ENCODE assay signal across 10 cellular contexts in genomic region chr4:56728512-56728911, GRCh38. TPM values are rescaled to one million over a fixed set of nuclear protein-coding genes. Genes with fewer than 3 reads are reported as not detected.
DNase-seq lines count a peak whose midpoint lies in the region; ATAC-seq and TF ChIP-seq lines count a peak whose summit lies in the region.
"Had no signal": no experiment of that assay in that cellular context is flagged by ENCODE, and none has a peak within 500 bp of the region (broad histone marks: within the 10 kb centered on the region; RNA-seq: fewer than 3 reads in every experiment).

No MANE protein-coding gene starts in this region.

- H3K27ac Mint-ChIP-seq in activated naive CD4-positive, alpha-beta T cell treated with anti-CD3 and anti-CD28 coated beads, Interleukin-2, amount 10 ng/mL, durations not matched to agents 7 days and 5 days = no peak overlapping the region
- no peak overlapping the region for H3K27ac Mint-ChIP-seq in activated CD8-positive, alpha-beta T cell treated with anti-CD3 and anti-CD28 coated beads for 36 hours
- H3K27ac Mint-ChIP-seq: memory B cell had no signal

- no peaks in the 10 kb centered on the region for H3K36me3 Mint-ChIP-seq in activated naive CD4-positive, alpha-beta T cell treated with anti-CD3 and anti-CD28 coated beads, Interleukin-2, amount 10 ng/mL, durations not matched to agents 7 days and 5 days
- H3K36me3 Mint-ChIP-seq in activated CD8-positive, alpha-beta T cell treated with anti-CD3 and anti-CD28 coated beads for 36 hours (ENCODE audit: low read depth) = no peaks in the 10 kb centered on the region
- H3K36me3 Mint-ChIP-seq: memory B cell had no signal

- POLR2A ChIA-PET in activated CD8-positive, alpha-beta T cell treated with anti-CD3 and anti-CD28 coated beads for 36 hours (lab: Charles Lee) = no interaction called here

- H3K27me3 Mint-ChIP-seq in activated naive CD4-positive, alpha-beta T cell treated with anti-CD3 and anti-CD28 coated beads, Interleukin-2, amount 10 ng/mL, durations not matched to agents 7 days and 5 days = peaks cover 9% of the 10 kb centered on the region
- H3K27me3 Mint-ChIP-seq in activated CD8-positive, alpha-beta T cell treated with anti-CD3 and anti-CD28 coated beads for 36 hours = no peaks in the 10 kb centered on the region

- H3K27ac ChIP-seq in body of pancreas (no peak overlapping the region), lower lobe of right lung (peak overlapping the region; percentile 9)

- TF ChIP-seq CTCF in body of pancreas (IDR thresholded peaks at IDR 0.05) = no peak
- no peak for TF ChIP-seq CTCF in lower lobe of right lung (IDR thresholded peaks at IDR 0.05)
- no peak for TF ChIP-seq CTCF in activated CD8-positive, alpha-beta T cell treated with anti-CD3 and anti-CD28 coated beads for 36 hours (IDR thresholded peaks at IDR 0.05)

- H3K4me3 Mint-ChIP-seq in activated naive CD4-positive, alpha-beta T cell treated with anti-CD3 and anti-CD28 coated beads, Interleukin-2, amount 10 ng/mL, durations not matched to agents 7 days and 5 days = no peak overlapping the region
- H3K4me3 Mint-ChIP-seq in activated CD8-positive, alpha-beta T cell treated with anti-CD3 and anti-CD28 coated beads for 36 hours = no peak overlapping the region
- H3K4me3 Mint-ChIP-seq: memory B cell had no signal

- H3K4me3 ChIP-seq in body of pancreas (no peak overlapping the region), lower lobe of right lung (no peak overlapping the region)

- DNase-seq in Ammon's horn (ENCODE audit: low spot score) = peak; percentile 8
- DNase-seq in NCI-H1092 treated with DMSO at 0.1 percent for 48 hours (lab: John Stamatoyannopoulos, UW) = peak; percentile 71
- peak in 3 of 4 donors; percentile 34 to 76 (median 40) for DNase-seq in body of pancreas
- DNase-seq in lower lobe of right lung = peak; percentile 82
- no peak for DNase-seq in activated naive CD4-positive, alpha-beta T cell treated with anti-CD3 and anti-CD28 coated beads, Interleukin-2, amount 10 ng/mL, durations not matched to agents 7 days and 5 days
- DNase-seq in activated CD8-positive, alpha-beta T cell treated with anti-CD3 and anti-CD28 coated beads for 36 hours = no peak
- DNase-seq in stimulated activated CD4-positive, alpha-beta T cell treated with anti-CD3 and anti-CD28 coated beads, Interleukin-1b, Interleukin-23, amount 100 ng/mL, for 48 hours = no peak
- DNase-seq: DND-41 had no signal

- H3K4me1 Mint-ChIP-seq in activated naive CD4-positive, alpha-beta T cell treated with anti-CD3 and anti-CD28 coated beads, Interleukin-2, amount 10 ng/mL, durations not matched to agents 7 days and 5 days = peaks cover under 1% of the 10 kb centered on the region
- H3K4me1 Mint-ChIP-seq in activated CD8-positive, alpha-beta T cell treated with anti-CD3 and anti-CD28 coated beads for 36 hours (ENCODE audit: low read depth) = peaks cover 3% of the 10 kb centered on the region

- 36 to 39% methylated on average over 4 of the region's 4 CpGs for WGBS in body of pancreas, 2 donors

- H3K4me1 ChIP-seq in body of pancreas = no peaks in the 10 kb centered on the region
- H3K4me1 ChIP-seq in lower lobe of right lung = peaks cover 11% of the 10 kb centered on the region

- CTCF ChIA-PET in activated naive CD4-positive, alpha-beta T cell treated with anti-CD3 and anti-CD28 coated beads, Interleukin-2, amount 10 ng/mL, durations not matched to agents 7 days and 5 days (lab: Charles Lee) = no interaction called here
- CTCF ChIA-PET in activated CD8-positive, alpha-beta T cell treated with anti-CD3 and anti-CD28 coated beads for 36 hours (lab: Charles Lee) = interaction anchor here (2.2 kb wide), 1 partner anchor 108 kb away, joined by 6 read pairs; no protein-coding TSS in a partner anchor

- peak; percentile 38 for ATAC-seq in body of pancreas
- ATAC-seq in lower lobe of right lung = peak; percentile 92 to 94
- no peak for ATAC-seq in activated CD8-positive, alpha-beta T cell treated with anti-CD3 and anti-CD28 coated beads for 36 hours
- no peak for ATAC-seq in GM21825 (IDR thresholded peaks at IDR 0.05; ENCODE audit: unreplicated experiment)

- H3K27me3 ChIP-seq in body of pancreas (no peaks in the 10 kb centered on the region), lower lobe of right lung (ENCODE audit: low read depth) (no peaks in the 10 kb centered on the region)

- TF ChIP-seq POLR2A in body of pancreas (IDR thresholded peaks at IDR 0.05) = no peak

- no peaks in the 10 kb centered on the region for H3K9me3 ChIP-seq in body of pancreas
- H3K9me3 ChIP-seq in lower lobe of right lung = no peaks in the 10 kb centered on the region

- no peaks in the 10 kb centered on the region for H3K9me3 Mint-ChIP-seq in activated naive CD4-positive, alpha-beta T cell treated with anti-CD3 and anti-CD28 coated beads, Interleukin-2, amount 10 ng/mL, durations not matched to agents 7 days and 5 days
- H3K9me3 Mint-ChIP-seq in activated CD8-positive, alpha-beta T cell treated with anti-CD3 and anti-CD28 coated beads for 36 hours = no peaks in the 10 kb centered on the region
- H3K9me3 Mint-ChIP-seq: memory B cell had no signal

- no peaks in the 10 kb centered on the region for H3K36me3 ChIP-seq in body of pancreas (replicated peaks in 1 of 2; ENCODE audit: insufficient read depth in 1 of 2, low read depth in 2 of 2)
- no peaks in the 10 kb centered on the region for H3K36me3 ChIP-seq in lower lobe of right lung

- intact Hi-C loops in body of pancreas (cut with DNase I) = no loop called here
- intact Hi-C loops in lower lobe of right lung (cut with DNase I) = no loop called here
- intact Hi-C loops in activated CD8-positive, alpha-beta T cell treated with anti-CD3 and anti-CD28 coated beads for 36 hours (cut with micrococcal nuclease) = no loop called here

RNA-seq across cellular contexts. Expression of gene HOPX, which starts 47.4 kb away (rescaled TPM):
- 1 to 10 TPM in 1 of 2 donors, not detected in 1; 1.6 TPM for total RNA-seq in body of pancreas
- 341 TPM for total RNA-seq in lower lobe of right lung
- total RNA-seq in activated CD8-positive, alpha-beta T cell treated with anti-CD3 and anti-CD28 coated beads for 36 hours = 10 to 100 TPM; 55.8 to 58.7 TPM

Comparison
In these comparisons a context has a peak if more than half of its experiments do, and no peak if none do; other contexts are left out.
1. DNase-seq: peak in Ammon's horn (single experiment), NCI-H1092 treated with DMSO at 0.1 percent for 48 hours (single experiment), body of pancreas (3 of 4) and lower lobe of right lung (single experiment); none in activated naive CD4-positive, alpha-beta T cell treated with anti-CD3 and anti-CD28 coated beads, Interleukin-2, amount 10 ng/mL, durations not matched to agents 7 days and 5 days (single experiment), activated CD8-positive, alpha-beta T cell treated with anti-CD3 and anti-CD28 coated beads for 36 hours (single experiment) and stimulated activated CD4-positive, alpha-beta T cell treated with anti-CD3 and anti-CD28 coated beads, Interleukin-1b, Interleukin-23, amount 100 ng/mL, for 48 hours (single experiment).
2. ATAC-seq: peak in body of pancreas (single experiment) and lower lobe of right lung (2 of 2); none in activated CD8-positive, alpha-beta T cell treated with anti-CD3 and anti-CD28 coated beads for 36 hours (single experiment) and GM21825 (single experiment).
3. RNA of gene HOPX, which starts 47.4 kb away (total RNA-seq): 341 TPM in lower lobe of right lung (single experiment) and 55.8 to 58.7 TPM in activated CD8-positive, alpha-beta T cell treated with anti-CD3 and anti-CD28 coated beads for 36 hours; 1.6 TPM in body of pancreas; every median in the first group is over 10 times any median in the second.